1 cellular context compared by ENCODE assay signal in genomic region chrX:47649781-47650163, GRCh38.
TF ChIP-seq lines count a peak whose summit lies in the region.

No MANE protein-coding gene starts in this region.

TF ChIP-seq in HepG2, 621 proteins besides CTCF, POLR2A, EP300 and RAD21:
- TF ChIP-seq ZNF770 (CRISPR knock-in tag; IDR thresholded peaks at IDR 0.05) (no peak), ZNF775 (CRISPR knock-in tag; IDR thresholded peaks at IDR 0.05; ENCODE audit: borderline replicate concordance) (no peak), ZNF143 (CRISPR knock-in tag; IDR thresholded peaks at IDR 0.05) (no peak), ZNF253 (CRISPR knock-in tag; IDR thresholded peaks at IDR 0.05; ENCODE audit: borderline replicate concordance) (no peak), E2F5 (CRISPR knock-in tag; conservative IDR thresholded peaks at IDR 0.05) (no peak), RERE (CRISPR knock-in tag; IDR thresholded peaks at IDR 0.05; ENCODE audit: low read depth) (no peak), ZNF446 (CRISPR knock-in tag; IDR thresholded peaks at IDR 0.05) (no peak), HMGA1 (CRISPR knock-in tag; conservative IDR thresholded peaks at IDR 0.05) (no peak), GPN1 (CRISPR knock-in tag; IDR thresholded peaks at IDR 0.05; ENCODE audit: borderline replicate concordance) (no peak), ZBTB20 (CRISPR knock-in tag; IDR thresholded peaks at IDR 0.05; ENCODE audit: borderline replicate concordance, low read depth) (no peak), SSRP1 (CRISPR knock-in tag; IDR thresholded peaks at IDR 0.05) (no peak), ZSCAN25 (CRISPR knock-in tag; IDR thresholded peaks at IDR 0.05) (no peak)
